In the genomic region with DNA sequence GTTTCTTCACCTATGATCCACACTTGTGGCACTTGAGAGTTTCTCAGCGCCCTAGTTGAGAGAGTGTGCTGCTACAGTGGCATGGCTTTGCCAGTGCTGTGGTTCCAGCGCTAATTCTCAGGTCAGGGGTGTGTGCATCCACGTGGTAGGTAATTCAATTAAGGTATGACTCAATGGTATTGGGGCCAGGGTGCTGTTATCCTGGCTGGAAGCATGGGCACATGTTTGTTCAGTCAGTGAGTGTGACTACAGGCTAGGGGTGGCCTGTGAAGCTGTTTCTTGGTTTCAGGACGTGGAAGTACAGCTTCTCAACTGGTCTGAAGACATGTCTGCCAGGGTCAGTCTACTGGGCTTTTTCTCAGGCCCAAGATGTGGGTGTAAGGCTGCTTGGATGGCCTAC, we compare ENCODE assay signal across 17 cellular contexts. TPM values are rescaled to one million over a fixed set of nuclear protein-coding genes. Genes with fewer than 3 reads are reported as not detected.
A peak's percentile ranks its signal among the peaks of the same experiment; 100 is the strongest.
DNase-seq lines count a peak whose midpoint lies in the region; ATAC-seq and TF ChIP-seq lines count a peak whose summit lies in the region.
"Had no signal": no experiment of that assay in that cellular context is flagged by ENCODE, and none has a peak within 500 bp of the region (broad histone marks: within the 10 kb centered on the region; RNA-seq: fewer than 3 reads in every experiment).

No MANE protein-coding gene starts in this region.

- no CpG with 5 or more reads among the region's 4 CpGs for WGBS in trophoblast cell (ENCODE audit: extremely low coverage, insufficient coverage, insufficient read length)

- H2BK5ac ChIP-seq in trophoblast cell (ENCODE audit: low read depth, low read length, poor library complexity), result no peak overlapping the region

- TF ChIP-seq CTCF in RWPE2 (IDR thresholded peaks at IDR 0.05; ENCODE audit: poor library complexity, severe bottlenecking), result no peak
- TF ChIP-seq CTCF in MM.1S (IDR thresholded peaks at IDR 0.05; ENCODE audit: low read length), result no peak

- H4K20me1 ChIP-seq in MM.1S (ENCODE audit: insufficient read depth, low read length), result no peaks in the 10 kb centered on the region
- H4K20me1 ChIP-seq: BLaER1 had no signal

- no peaks in the 10 kb centered on the region for H3K79me1 ChIP-seq in trophoblast cell (ENCODE audit: low read length)

- H2AFZ ChIP-seq in trophoblast cell (ENCODE audit: insufficient read depth, low read length, poor library complexity) (no peak overlapping the region), MM.1S (ENCODE audit: low read length) (no peak overlapping the region)
- H2AFZ ChIP-seq: GM23248 had no signal

- DNase-seq in NCI-H82 (lab: John Stamatoyannopoulos, UW) (peak; percentile 10), NCI-H82 treated with DMSO at 0.1 percent for 48 hours (lab: John Stamatoyannopoulos, UW; ENCODE audit: unreplicated experiment) (no peak), RWPE2 (ENCODE audit: low spot score) (no peak), trophoblast cell (no peak), MM.1S (no peak)
- DNase-seq: CD4-positive, CD25-positive, alpha-beta regulatory T cell; DMS53; GM23248; H7 had no signal

- ATAC-seq in RWPE2 (ENCODE audit: low read depth) (peak; percentile 44), esophagus mucosa (peak; percentile 72), GM21825 (IDR thresholded peaks at IDR 0.05; ENCODE audit: unreplicated experiment) (no peak), GM18520 (IDR thresholded peaks at IDR 0.05; ENCODE audit: unreplicated experiment) (no peak)

- H3K9me2 ChIP-seq in MM.1S (replicated peaks; ENCODE audit: insufficient read depth, low read length), result no peaks in the 10 kb centered on the region

- H3K4ac ChIP-seq in trophoblast cell (ENCODE audit: low read depth, low read length), result no peak overlapping the region

- no peak overlapping the region for H2BK120ac ChIP-seq in trophoblast cell (ENCODE audit: insufficient read depth, low read length, poor library complexity)

- no peaks in the 10 kb centered on the region for H3K36me3 ChIP-seq in RWPE2 (ENCODE audit: low read depth)
- H3K36me3 ChIP-seq in trophoblast cell (ENCODE audit: control insufficient read depth in 1 of 2, insufficient read depth in 2 of 2, low read length in 2 of 2), result no peaks in the 10 kb centered on the region
- no peaks in the 10 kb centered on the region for H3K36me3 ChIP-seq in MM.1S (replicated peaks; ENCODE audit: insufficient read depth, low read length)
- H3K36me3 ChIP-seq: BLaER1 had no signal

- no peak overlapping the region for H4K12ac ChIP-seq in trophoblast cell (ENCODE audit: low read depth, low read length)

- H3K9me3 ChIP-seq in RWPE2 (ENCODE audit: severe bottlenecking), result no peaks in the 10 kb centered on the region
- H3K9me3 ChIP-seq in trophoblast cell (ENCODE audit: insufficient read depth, low read depth, low read length), result no peaks in the 10 kb centered on the region
- no peaks in the 10 kb centered on the region for H3K9me3 ChIP-seq in MM.1S (replicated peaks; ENCODE audit: insufficient read depth, low read length)
- H3K9me3 ChIP-seq: BLaER1 had no signal

- no peak overlapping the region for H3K9ac ChIP-seq in trophoblast cell (ENCODE audit: low read length)
- H3K9ac ChIP-seq in MM.1S (ENCODE audit: low read length), result no peak overlapping the region
- H3K9ac ChIP-seq: BLaER1, GM23248 had no signal

- H3K23ac ChIP-seq in trophoblast cell (ENCODE audit: low read length), result no peak overlapping the region

- H2AK5ac ChIP-seq in trophoblast cell (ENCODE audit: low read length), result no peak overlapping the region

- H4K91ac ChIP-seq in trophoblast cell (ENCODE audit: low read depth, low read length), result no peak overlapping the region

- H3K14ac ChIP-seq in trophoblast cell (ENCODE audit: low read length), result no peak overlapping the region

- H3K4me2 ChIP-seq in trophoblast cell (ENCODE audit: low read length) (no peak overlapping the region), MM.1S (ENCODE audit: low read depth, low read length) (no peak overlapping the region)
- H3K4me2 ChIP-seq: BLaER1 had no signal

- H3K4me1 ChIP-seq in RWPE2 (ENCODE audit: insufficient read depth, poor library complexity, severe bottlenecking) (no peaks in the 10 kb centered on the region), trophoblast cell (ENCODE audit: control insufficient read depth in 1 of 2, insufficient read depth in 2 of 2, low read length in 2 of 2) (no peaks in the 10 kb centered on the region), MM.1S (ENCODE audit: low read length) (no peaks in the 10 kb centered on the region)
- H3K4me1 ChIP-seq: BLaER1 had no signal

- H4K8ac ChIP-seq in trophoblast cell (ENCODE audit: low read depth, low read length), result no peak overlapping the region

- H2BK12ac ChIP-seq in trophoblast cell (ENCODE audit: low read length), result no peak overlapping the region

- H3K79me2 ChIP-seq in trophoblast cell (ENCODE audit: control insufficient read depth, insufficient read depth, low read length, poor library complexity) (no peaks in the 10 kb centered on the region), MM.1S (ENCODE audit: low read length) (no peaks in the 10 kb centered on the region)

- no peaks in the 10 kb centered on the region for H3F3A ChIP-seq in MM.1S (ENCODE audit: insufficient read depth, low read length)

- H3K27ac ChIP-seq in RWPE2 (ENCODE audit: poor library complexity, severe bottlenecking), result no peak overlapping the region
- H3K27ac ChIP-seq in trophoblast cell (ENCODE audit: low read depth, low read length), result no peak overlapping the region
- H3K27ac ChIP-seq in MM.1S (ENCODE audit: low read length), result no peak overlapping the region
- H3K27ac ChIP-seq: 22Rv1, BLaER1, GM23248 had no signal

- H3K4me3 ChIP-seq in RWPE2 (ENCODE audit: severe bottlenecking) (no peak overlapping the region), trophoblast cell (ENCODE audit: low read depth, low read length) (peak overlapping the region; percentile 8), MM.1S (ENCODE audit: low read length) (no peak overlapping the region)
- H3K4me3 ChIP-seq: BLaER1, GM23248 had no signal

- H3K27me3 ChIP-seq in RWPE2 (ENCODE audit: insufficient read depth, poor library complexity, severe bottlenecking) (peaks cover 23% of the 10 kb centered on the region), trophoblast cell (ENCODE audit: insufficient read depth, low read length) (no peaks in the 10 kb centered on the region), MM.1S (replicated peaks; ENCODE audit: insufficient read depth, low read length) (no peaks in the 10 kb centered on the region)
- H3K27me3 ChIP-seq: BLaER1 had no signal

- H3K18ac ChIP-seq in trophoblast cell (ENCODE audit: low read length), result no peak overlapping the region

RNA-seq across cellular contexts. Expression of gene SEMG2, which starts 3.0 kb away (rescaled TPM):
- not detected for total RNA-seq in esophagus mucosa
- polyA plus RNA-seq in trophoblast cell (2013), result not detected in 2 replicates
- total RNA-seq: A673; CD4-positive, CD25-positive, alpha-beta regulatory T cell; Daoy; GM23248; H7; HT-29 had no signal
- polyA plus RNA-seq: CD4-positive, CD25-positive, alpha-beta regulatory T cell; GM23248 had no signal

RNA-seq across cellular contexts. Expression of gene SEMG1, which starts 11.3 kb away (rescaled TPM):
- total RNA-seq in esophagus mucosa, result not detected
- polyA plus RNA-seq in trophoblast cell (2013), result not detected in 2 replicates
- total RNA-seq: CD4-positive, CD25-positive, alpha-beta regulatory T cell; Daoy; GM23248; HT-29 had no signal
- polyA plus RNA-seq: CD4-positive, CD25-positive, alpha-beta regulatory T cell; GM23248 had no signal

RNA-seq across cellular contexts. Expression of gene SLPI, which starts 36.2 kb away (rescaled TPM):
- total RNA-seq in esophagus mucosa, result 864 TPM
- polyA plus RNA-seq in trophoblast cell (2013), result 2.2 and 2.6 TPM in 2 replicates
- total RNA-seq: A673; CD4-positive, CD25-positive, alpha-beta regulatory T cell; Daoy; H7 had no signal
- polyA plus RNA-seq: CD4-positive, CD25-positive, alpha-beta regulatory T cell had no signal

RNA-seq across cellular contexts. Expression of gene PI3, which starts 43.4 kb away (rescaled TPM):
- 1,694 TPM for total RNA-seq in esophagus mucosa
- 0.18 and 0.29 TPM in 2 replicates for polyA plus RNA-seq in trophoblast cell (2013)
- total RNA-seq: A673; CD4-positive, CD25-positive, alpha-beta regulatory T cell; Daoy; H7 had no signal
- polyA plus RNA-seq: CD4-positive, CD25-positive, alpha-beta regulatory T cell; GM23248 had no signal

Comparison
In these comparisons a context has a peak if more than half of its experiments do, and no peak if none do; other contexts are left out.
1. ATAC-seq: peak in RWPE2 (single experiment) and esophagus mucosa (single experiment); none in GM21825 (single experiment) and GM18520 (single experiment).